ENCODE assay signal across 1 cellular context in the genomic region with DNA sequence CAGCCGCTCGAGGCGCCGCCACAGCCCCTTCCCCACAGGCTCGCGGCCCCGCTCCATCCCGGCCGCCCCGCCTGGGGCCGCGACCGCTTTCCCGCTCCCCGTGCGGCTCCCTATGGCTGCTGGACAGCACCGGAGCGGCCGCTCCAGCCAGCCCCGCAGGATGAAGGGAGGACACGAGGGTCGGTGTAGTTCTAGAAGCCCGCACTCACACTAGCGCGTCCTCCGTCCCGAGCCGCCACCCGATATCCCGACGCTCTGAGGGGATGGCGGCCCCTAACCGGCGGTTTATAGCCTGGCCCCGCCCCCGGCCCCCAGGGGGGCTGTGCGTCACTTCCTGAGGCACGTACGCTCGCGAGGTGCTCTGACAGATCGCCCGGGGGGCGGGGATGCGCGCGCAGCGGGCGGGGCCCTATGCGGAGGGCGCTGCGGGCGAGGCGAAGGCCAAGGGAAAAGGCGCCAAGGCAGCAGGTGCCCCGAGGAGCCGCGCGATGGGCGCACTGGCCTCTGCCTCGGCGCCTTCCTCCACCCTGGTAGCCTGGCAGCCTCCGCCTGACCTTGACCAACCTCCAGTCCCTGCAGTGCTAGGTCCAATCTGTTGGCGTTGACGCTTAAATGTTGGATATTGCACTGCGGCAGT.
A peak's percentile ranks its signal among the peaks of the same experiment; 100 is the strongest.
TF ChIP-seq lines count a peak whose summit lies in the region.

A gene (minus strand): TSS at position 257 of the 637 bp plus-strand sequence. CDS start 4,991 bp downstream, outside the sequence.

TF ChIP-seq in HepG2, 621 proteins besides CTCF, POLR2A, EP300 and RAD21 (continued from another document and continues in another):
- TF ChIP-seq HNF4A (CRISPR knock-in tag; IDR thresholded peaks at IDR 0.05) (peak; percentile 60), ZNF44 (CRISPR knock-in tag; IDR thresholded peaks at IDR 0.05) (no peak), FOXO1 (CRISPR knock-in tag; IDR thresholded peaks at IDR 0.05) (peak; percentile 50), NCOA2 (CRISPR knock-in tag; IDR thresholded peaks at IDR 0.05) (peak; percentile 42; the same call in 1 of the 2 replicates), ZNF777 (CRISPR knock-in tag; IDR thresholded peaks at IDR 0.05) (0 out of 2 replicates have a peak, but pooled peaks have one; percentile 52), ZNF841 (CRISPR knock-in tag; IDR thresholded peaks at IDR 0.05; ENCODE audit: borderline replicate concordance) (0 out of 2 replicates have a peak, but pooled peaks have one; percentile 22), SETDB1 (CRISPR knock-in tag; IDR thresholded peaks at IDR 0.05; ENCODE audit: borderline replicate concordance) (no peak), ZNF34 (CRISPR knock-in tag; IDR thresholded peaks at IDR 0.05; ENCODE audit: borderline replicate concordance) (no peak), ASH2L (IDR thresholded peaks at IDR 0.05; ENCODE audit: insufficient read length, low read depth, low read length) (peak; percentile 64), FOXP1 (IDR thresholded peaks at IDR 0.05) (no peak), FOXP1 (CRISPR knock-in tag; IDR thresholded peaks at IDR 0.05) (peak; percentile 21; the same call in 1 of the 2 replicates), SMAD3 (CRISPR knock-in tag; IDR thresholded peaks at IDR 0.05) (peak; percentile 89), CBX5 (CRISPR knock-in tag; IDR thresholded peaks at IDR 0.05; ENCODE audit: borderline replicate concordance) (no peak), ZNF33B (CRISPR knock-in tag; IDR thresholded peaks at IDR 0.05) (peak; percentile 85; the same call in 1 of the 2 replicates), ZNF678 (CRISPR knock-in tag; IDR thresholded peaks at IDR 0.05) (peak; percentile 79; the same call in 1 of the 2 replicates), ZNF598 (CRISPR knock-in tag; IDR thresholded peaks at IDR 0.05; ENCODE audit: borderline replicate concordance) (0 out of 2 replicates have a peak, but pooled peaks have one; percentile 68), FOSL1 (CRISPR knock-in tag; IDR thresholded peaks at IDR 0.05; ENCODE audit: borderline replicate concordance) (no peak), TMF1 (CRISPR knock-in tag; IDR thresholded peaks at IDR 0.05; ENCODE audit: low read depth) (no peak; the same call in 1 of the 2 replicates), ARNT2 (CRISPR knock-in tag; IDR thresholded peaks at IDR 0.05; ENCODE audit: low read depth) (peak; percentile 90; the same call in 1 of the 2 replicates), ZNF543 (CRISPR knock-in tag; IDR thresholded peaks at IDR 0.05) (peak; percentile 81), FOXJ3 (CRISPR knock-in tag; IDR thresholded peaks at IDR 0.05; ENCODE audit: borderline replicate concordance) (no peak), ZNF564 (CRISPR knock-in tag; IDR thresholded peaks at IDR 0.05) (peak; percentile 67), ZNF644 (CRISPR knock-in tag; IDR thresholded peaks at IDR 0.05; ENCODE audit: low read depth) (0 out of 2 replicates have a peak, but pooled peaks have one; percentile 7), SP4 (CRISPR knock-in tag; IDR thresholded peaks at IDR 0.05) (peak; percentile 89), ZNF383 (CRISPR knock-in tag; IDR thresholded peaks at IDR 0.05; ENCODE audit: borderline replicate concordance) (peak; percentile 92; the same call in 1 of the 2 replicates), ZNF782 (CRISPR knock-in tag; IDR thresholded peaks at IDR 0.05; ENCODE audit: borderline replicate concordance) (peak; percentile 79; the same call in 1 of the 2 replicates), SOX6 (IDR thresholded peaks at IDR 0.05) (no peak), SOX6 (CRISPR knock-in tag; IDR thresholded peaks at IDR 0.05) (peak; percentile 78; the same call in 1 of the 2 replicates), ZSCAN9 (CRISPR knock-in tag; IDR thresholded peaks at IDR 0.05; ENCODE audit: borderline replicate concordance) (peak; percentile 92), MYC (CRISPR knock-in tag; IDR thresholded peaks at IDR 0.05; ENCODE audit: borderline replicate concordance) (peak; percentile 40; the same call in 1 of the 2 replicates), CBX1 (IDR thresholded peaks at IDR 0.05; ENCODE audit: low read depth) (no peak), HIVEP1 (CRISPR knock-in tag; IDR thresholded peaks at IDR 0.05) (peak; percentile 68; the same call in 1 of the 2 replicates), SRY (CRISPR knock-in tag; IDR thresholded peaks at IDR 0.05) (peak; percentile 97; the same call in 1 of the 2 replicates), ZNF670 (CRISPR knock-in tag; IDR thresholded peaks at IDR 0.05; ENCODE audit: borderline replicate concordance) (peak; percentile 69), ZNF672 (CRISPR knock-in tag; IDR thresholded peaks at IDR 0.05) (peak; percentile 25), HOXA9 (CRISPR knock-in tag; IDR thresholded peaks at IDR 0.05; ENCODE audit: borderline replicate concordance) (no peak; the same call in 1 of the 2 replicates), MED13 (CRISPR knock-in tag; IDR thresholded peaks at IDR 0.05) (0 out of 2 replicates have a peak, but pooled peaks have one; percentile 33), GATAD2A (CRISPR knock-in tag; IDR thresholded peaks at IDR 0.05) (peak; percentile 34; the same call in 1 of the 2 replicates), ZNF577 (CRISPR knock-in tag; IDR thresholded peaks at IDR 0.05; ENCODE audit: borderline replicate concordance, low read depth) (0 out of 2 replicates have a peak, but pooled peaks have one; percentile 34), ZBTB42 (CRISPR knock-in tag; IDR thresholded peaks at IDR 0.05) (no peak), HDAC2 (CRISPR knock-in tag; IDR thresholded peaks at IDR 0.05) (peak; percentile 69), HNRNPLL (IDR thresholded peaks at IDR 0.05; ENCODE audit: low read depth, low read length, poor library complexity, severe bottlenecking) (peak; percentile 90), GATAD1 (CRISPR knock-in tag; IDR thresholded peaks at IDR 0.05) (peak; percentile 87)
- TF ChIP-seq, protein P1, sequence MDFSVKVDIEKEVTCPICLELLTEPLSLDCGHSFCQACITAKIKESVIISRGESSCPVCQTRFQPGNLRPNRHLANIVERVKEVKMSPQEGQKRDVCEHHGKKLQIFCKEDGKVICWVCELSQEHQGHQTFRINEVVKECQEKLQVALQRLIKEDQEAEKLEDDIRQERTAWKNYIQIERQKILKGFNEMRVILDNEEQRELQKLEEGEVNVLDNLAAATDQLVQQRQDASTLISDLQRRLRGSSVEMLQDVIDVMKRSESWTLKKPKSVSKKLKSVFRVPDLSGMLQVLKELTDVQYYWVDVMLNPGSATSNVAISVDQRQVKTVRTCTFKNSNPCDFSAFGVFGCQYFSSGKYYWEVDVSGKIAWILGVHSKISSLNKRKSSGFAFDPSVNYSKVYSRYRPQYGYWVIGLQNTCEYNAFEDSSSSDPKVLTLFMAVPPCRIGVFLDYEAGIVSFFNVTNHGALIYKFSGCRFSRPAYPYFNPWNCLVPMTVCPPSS (IDR thresholded peaks at IDR 0.05), result no peak
- TF ChIP-seq, protein P2, sequence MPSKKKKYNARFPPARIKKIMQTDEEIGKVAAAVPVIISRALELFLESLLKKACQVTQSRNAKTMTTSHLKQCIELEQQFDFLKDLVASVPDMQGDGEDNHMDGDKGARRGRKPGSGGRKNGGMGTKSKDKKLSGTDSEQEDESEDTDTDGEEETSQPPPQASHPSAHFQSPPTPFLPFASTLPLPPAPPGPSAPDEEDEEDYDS (CRISPR knock-in tag; IDR thresholded peaks at IDR 0.05), result peak; percentile 98
- TF ChIP-seq, protein P3, sequence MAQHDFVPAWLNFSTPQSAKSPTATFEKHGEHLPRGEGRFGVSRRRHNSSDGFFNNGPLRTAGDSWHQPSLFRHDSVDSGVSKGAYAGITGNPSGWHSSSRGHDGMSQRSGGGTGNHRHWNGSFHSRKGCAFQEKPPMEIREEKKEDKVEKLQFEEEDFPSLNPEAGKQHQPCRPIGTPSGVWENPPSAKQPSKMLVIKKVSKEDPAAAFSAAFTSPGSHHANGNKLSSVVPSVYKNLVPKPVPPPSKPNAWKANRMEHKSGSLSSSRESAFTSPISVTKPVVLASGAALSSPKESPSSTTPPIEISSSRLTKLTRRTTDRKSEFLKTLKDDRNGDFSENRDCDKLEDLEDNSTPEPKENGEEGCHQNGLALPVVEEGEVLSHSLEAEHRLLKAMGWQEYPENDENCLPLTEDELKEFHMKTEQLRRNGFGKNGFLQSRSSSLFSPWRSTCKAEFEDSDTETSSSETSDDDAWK (CRISPR knock-in tag; IDR thresholded peaks at IDR 0.05), result no peak
- TF ChIP-seq, protein P4, sequence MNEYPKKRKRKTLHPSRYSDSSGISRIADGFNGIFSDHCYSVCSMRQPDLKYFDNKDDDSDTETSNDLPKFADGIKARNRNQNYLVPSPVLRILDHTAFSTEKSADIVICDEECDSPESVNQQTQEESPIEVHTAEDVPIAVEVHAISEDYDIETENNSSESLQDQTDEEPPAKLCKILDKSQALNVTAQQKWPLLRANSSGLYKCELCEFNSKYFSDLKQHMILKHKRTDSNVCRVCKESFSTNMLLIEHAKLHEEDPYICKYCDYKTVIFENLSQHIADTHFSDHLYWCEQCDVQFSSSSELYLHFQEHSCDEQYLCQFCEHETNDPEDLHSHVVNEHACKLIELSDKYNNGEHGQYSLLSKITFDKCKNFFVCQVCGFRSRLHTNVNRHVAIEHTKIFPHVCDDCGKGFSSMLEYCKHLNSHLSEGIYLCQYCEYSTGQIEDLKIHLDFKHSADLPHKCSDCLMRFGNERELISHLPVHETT (CRISPR knock-in tag; conservative IDR thresholded peaks at IDR 0.05), result peak; percentile 82; the same call in 1 of the 2 replicates
- TF ChIP-seq, protein P5, sequence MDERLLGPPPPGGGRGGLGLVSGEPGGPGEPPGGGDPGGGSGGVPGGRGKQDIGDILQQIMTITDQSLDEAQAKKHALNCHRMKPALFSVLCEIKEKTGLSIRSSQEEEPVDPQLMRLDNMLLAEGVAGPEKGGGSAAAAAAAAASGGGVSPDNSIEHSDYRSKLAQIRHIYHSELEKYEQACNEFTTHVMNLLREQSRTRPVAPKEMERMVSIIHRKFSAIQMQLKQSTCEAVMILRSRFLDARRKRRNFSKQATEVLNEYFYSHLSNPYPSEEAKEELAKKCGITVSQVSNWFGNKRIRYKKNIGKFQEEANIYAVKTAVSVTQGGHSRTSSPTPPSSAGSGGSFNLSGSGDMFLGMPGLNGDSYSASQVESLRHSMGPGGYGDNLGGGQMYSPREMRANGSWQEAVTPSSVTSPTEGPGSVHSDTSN (CRISPR knock-in tag; IDR thresholded peaks at IDR 0.05), result no peak
- TF ChIP-seq, protein P6, sequence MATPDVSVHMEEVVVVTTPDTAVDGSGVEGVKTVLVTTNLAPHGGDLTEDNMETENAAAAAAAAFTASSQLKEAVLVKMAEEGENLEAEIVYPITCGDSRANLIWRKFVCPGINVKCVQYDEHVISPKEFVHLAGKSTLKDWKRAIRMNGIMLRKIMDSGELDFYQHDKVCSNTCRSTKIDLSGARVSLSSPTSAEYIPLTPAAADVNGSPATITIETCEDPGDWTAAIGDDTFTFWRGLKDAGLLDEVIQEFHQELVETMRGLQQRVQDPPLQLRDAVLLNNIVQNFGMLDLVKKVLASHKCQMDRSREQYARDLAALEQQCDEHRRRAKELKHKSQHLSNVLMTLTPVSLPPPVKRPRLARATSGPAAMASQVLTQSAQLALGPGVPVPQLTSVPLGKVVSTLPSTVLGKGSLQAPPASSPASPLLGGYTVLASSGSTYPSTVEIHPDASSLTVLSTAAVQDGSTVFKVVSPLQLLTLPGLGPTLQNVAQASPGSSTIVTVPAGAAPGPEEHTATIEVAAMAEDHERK (CRISPR knock-in tag; IDR thresholded peaks at IDR 0.05; ENCODE audit: low read depth), result peak; percentile 81
- TF ChIP-seq, protein P7, sequence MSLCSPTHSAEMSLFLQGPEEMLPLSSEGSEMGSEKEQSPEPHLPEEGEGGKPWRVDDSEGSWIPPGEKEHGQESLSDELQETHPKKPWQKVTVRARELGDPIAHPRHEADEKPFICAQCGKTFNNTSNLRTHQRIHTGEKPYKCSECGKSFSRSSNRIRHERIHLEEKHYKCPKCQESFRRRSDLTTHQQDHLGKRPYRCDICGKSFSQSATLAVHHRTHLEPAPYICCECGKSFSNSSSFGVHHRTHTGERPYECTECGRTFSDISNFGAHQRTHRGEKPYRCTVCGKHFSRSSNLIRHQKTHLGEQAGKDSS (CRISPR knock-in tag; IDR thresholded peaks at IDR 0.05; ENCODE audit: borderline replicate concordance, low read depth), result 0 out of 2 replicates have a peak, but pooled peaks have one; percentile 5
- TF ChIP-seq, protein P8, sequence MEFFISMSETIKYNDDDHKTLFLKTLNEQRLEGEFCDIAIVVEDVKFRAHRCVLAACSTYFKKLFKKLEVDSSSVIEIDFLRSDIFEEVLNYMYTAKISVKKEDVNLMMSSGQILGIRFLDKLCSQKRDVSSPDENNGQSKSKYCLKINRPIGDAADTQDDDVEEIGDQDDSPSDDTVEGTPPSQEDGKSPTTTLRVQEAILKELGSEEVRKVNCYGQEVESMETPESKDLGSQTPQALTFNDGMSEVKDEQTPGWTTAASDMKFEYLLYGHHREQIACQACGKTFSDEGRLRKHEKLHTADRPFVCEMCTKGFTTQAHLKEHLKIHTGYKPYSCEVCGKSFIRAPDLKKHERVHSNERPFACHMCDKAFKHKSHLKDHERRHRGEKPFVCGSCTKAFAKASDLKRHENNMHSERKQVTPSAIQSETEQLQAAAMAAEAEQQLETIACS (CRISPR knock-in tag; IDR thresholded peaks at IDR 0.05), result peak; percentile 44; the same call in 1 of the 2 replicates
- TF ChIP-seq, protein P9, sequence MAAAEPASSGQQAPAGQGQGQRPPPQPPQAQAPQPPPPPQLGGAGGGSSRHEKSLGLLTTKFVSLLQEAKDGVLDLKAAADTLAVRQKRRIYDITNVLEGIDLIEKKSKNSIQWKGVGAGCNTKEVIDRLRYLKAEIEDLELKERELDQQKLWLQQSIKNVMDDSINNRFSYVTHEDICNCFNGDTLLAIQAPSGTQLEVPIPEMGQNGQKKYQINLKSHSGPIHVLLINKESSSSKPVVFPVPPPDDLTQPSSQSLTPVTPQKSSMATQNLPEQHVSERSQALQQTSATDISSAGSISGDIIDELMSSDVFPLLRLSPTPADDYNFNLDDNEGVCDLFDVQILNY (CRISPR knock-in tag; conservative IDR thresholded peaks at IDR 0.05), result 0 out of 2 replicates have a peak, but pooled peaks have one; percentile 42
- TF ChIP-seq, protein P10, sequence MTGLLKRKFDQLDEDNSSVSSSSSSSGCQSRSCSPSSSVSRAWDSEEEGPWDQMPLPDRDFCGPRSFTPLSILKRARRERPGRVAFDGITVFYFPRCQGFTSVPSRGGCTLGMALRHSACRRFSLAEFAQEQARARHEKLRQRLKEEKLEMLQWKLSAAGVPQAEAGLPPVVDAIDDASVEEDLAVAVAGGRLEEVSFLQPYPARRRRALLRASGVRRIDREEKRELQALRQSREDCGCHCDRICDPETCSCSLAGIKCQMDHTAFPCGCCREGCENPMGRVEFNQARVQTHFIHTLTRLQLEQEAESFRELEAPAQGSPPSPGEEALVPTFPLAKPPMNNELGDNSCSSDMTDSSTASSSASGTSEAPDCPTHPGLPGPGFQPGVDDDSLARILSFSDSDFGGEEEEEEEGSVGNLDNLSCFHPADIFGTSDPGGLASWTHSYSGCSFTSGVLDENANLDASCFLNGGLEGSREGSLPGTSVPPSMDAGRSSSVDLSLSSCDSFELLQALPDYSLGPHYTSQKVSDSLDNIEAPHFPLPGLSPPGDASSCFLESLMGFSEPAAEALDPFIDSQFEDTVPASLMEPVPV (CRISPR knock-in tag; IDR thresholded peaks at IDR 0.05), result peak; percentile 76; the same call in 1 of the 2 replicates
- TF ChIP-seq, protein P11, sequence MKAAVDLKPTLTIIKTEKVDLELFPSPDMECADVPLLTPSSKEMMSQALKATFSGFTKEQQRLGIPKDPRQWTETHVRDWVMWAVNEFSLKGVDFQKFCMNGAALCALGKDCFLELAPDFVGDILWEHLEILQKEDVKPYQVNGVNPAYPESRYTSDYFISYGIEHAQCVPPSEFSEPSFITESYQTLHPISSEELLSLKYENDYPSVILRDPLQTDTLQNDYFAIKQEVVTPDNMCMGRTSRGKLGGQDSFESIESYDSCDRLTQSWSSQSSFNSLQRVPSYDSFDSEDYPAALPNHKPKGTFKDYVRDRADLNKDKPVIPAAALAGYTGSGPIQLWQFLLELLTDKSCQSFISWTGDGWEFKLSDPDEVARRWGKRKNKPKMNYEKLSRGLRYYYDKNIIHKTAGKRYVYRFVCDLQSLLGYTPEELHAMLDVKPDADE (CRISPR knock-in tag; IDR thresholded peaks at IDR 0.05), result 0 out of 2 replicates have a peak, but pooled peaks have one; percentile 59
